Comparison of ENCODE assay signal across 2 cellular contexts in genomic region chr16:28899882-28900600, GRCh38.
TF ChIP-seq lines count a peak whose summit lies in the region.

No MANE protein-coding gene starts in this region.

TF ChIP-seq in IMR-90, 13 proteins besides CTCF, POLR2A, EP300 and RAD21:
- TF ChIP-seq MAFK (IDR thresholded peaks at IDR 0.05; ENCODE audit: low read depth, low read length) (no peak), CEBPB (IDR thresholded peaks at IDR 0.05; ENCODE audit: low read depth, low read length) (no peak), MXI1 (IDR thresholded peaks at IDR 0.05; ENCODE audit: borderline replicate concordance, low read depth, low read length) (no peak), CHD1 (IDR thresholded peaks at IDR 0.05; ENCODE audit: low read depth, low read length) (no peak), SMC3 (IDR thresholded peaks at IDR 0.05; ENCODE audit: low read depth, low read length) (no peak)

TF ChIP-seq in endothelial cell of umbilical vein, 7 proteins besides CTCF, POLR2A, EP300 and RAD21:
- no peak for TF ChIP-seq MAX (IDR thresholded peaks at IDR 0.05; ENCODE audit: insufficient read depth, insufficient read length)
- no peak for TF ChIP-seq POLR2AphosphoS5 (IDR thresholded peaks at IDR 0.05; ENCODE audit: insufficient read depth, low read depth, low read length)
- no peak for TF ChIP-seq JUN (IDR thresholded peaks at IDR 0.05; ENCODE audit: borderline replicate concordance, insufficient read depth, insufficient read length, low read depth)
TF ChIP-seq in endothelial cell of umbilical vein: peak in this region for 0.
